In genomic region chr4:158624889-158625478, GRCh38 we compare ENCODE assay signal across 8 cellular contexts. TPM values are rescaled to one million over a fixed set of nuclear protein-coding genes. Genes with fewer than 3 reads are reported as not detected.
DNase-seq lines count a peak whose midpoint lies in the region; ATAC-seq, FAIRE-seq and TF ChIP-seq lines count a peak whose summit lies in the region.

No MANE protein-coding gene starts in this region.

- H3K27me3 ChIP-seq in Caco-2 (replicated peaks; ENCODE audit: control insufficient read depth, insufficient read depth, low read length): no peaks in the 10 kb centered on the region
- H3K27me3 ChIP-seq in GM12878 (replicated peaks in 1 of 2; ENCODE audit: control insufficient read depth in 2 of 2, insufficient read depth in 2 of 2, low read length in 1 of 2): no peaks in the 10 kb centered on the region; a peak in 1 of 4 replicates
- no peaks in the 10 kb centered on the region for H3K27me3 ChIP-seq in tibial nerve

- H3K4me1 ChIP-seq in Caco-2 (no peaks in the 10 kb centered on the region), GM12878 (ENCODE audit: control insufficient read depth, insufficient read depth, low read length) (no peaks in the 10 kb centered on the region), tibial nerve (peaks cover 0 to 4% (median 0%) of the 10 kb centered on the region in 4 donors)

- H3K4me3 ChIP-seq in Caco-2 (ENCODE audit: low read depth, low read length) (no peak overlapping the region), GM12878 (no peak overlapping the region), tibial nerve (no peak overlapping the region)

- H3K27ac Mint-ChIP-seq in Caco-2 (ENCODE audit: unreplicated experiment): no peak overlapping the region
- H3K27ac Mint-ChIP-seq in stimulated activated effector memory CD8-positive, alpha-beta T cell treated with anti-CD3 and anti-CD28 coated beads, Interleukin-12 subunit alpha, Interleukin-12 subunit beta, amount 100 ng/mL, for 72 hours: no peak overlapping the region

- RAD21 ChIA-PET in GM12878 (lab: Charles Lee; ENCODE audit: unreplicated experiment): interaction anchor here (0.7 to 1.0 kb wide), 2 partner anchors 129 to 370 kb away, joined by 3 read pairs; no protein-coding TSS in a partner anchor

- intact Hi-C loops in Caco-2 (cut with micrococcal nuclease; ENCODE audit: unreplicated experiment): loop anchor here (1.0 to 10.0 kb wide), 5 partner anchors 128 to 430 kb away; no protein-coding TSS in a partner anchor
- intact Hi-C loops in GM12878 (cut with micrococcal nuclease; ENCODE audit: unreplicated experiment): loop anchor here (1.0 to 10.0 kb wide), 5 partner anchors 129 to 630 kb away; no protein-coding TSS in a partner anchor

- TF ChIP-seq CTCF in Caco-2 (IDR thresholded peaks at IDR 0.05; ENCODE audit: insufficient read depth in 1 of 2, low read depth in 1 of 2, low read length in 1 of 2, severe bottlenecking in 1 of 2, unreplicated experiment in 1 of 2) (peak; percentile 52 to 69), GM12878 (IDR thresholded peaks at IDR 0.05 in 2 of 3, conservative IDR thresholded peaks at IDR 0.05 in 1 of 3; ENCODE audit: control insufficient read depth in 2 of 3, extremely low read depth in 1 of 3, insufficient read depth in 1 of 3, low read depth in 3 of 3, low read length in 3 of 3) (peak; percentile 62 to 76 (median 68)), tibial nerve (IDR thresholded peaks at IDR 0.05) (peak; percentile 46 to 77 (median 50))

- H3K9ac ChIP-seq in GM12878 (ENCODE audit: control insufficient read depth, insufficient read depth, low read length): no peak overlapping the region

- H3K79me2 ChIP-seq in GM12878 (ENCODE audit: control insufficient read depth, insufficient read depth, low read length): no peaks in the 10 kb centered on the region

- H4K20me1 ChIP-seq in GM12878 (ENCODE audit: control insufficient read depth, insufficient read depth): no peaks in the 10 kb centered on the region

- no peaks in the 10 kb centered on the region for H3K36me3 Mint-ChIP-seq in Caco-2 (ENCODE audit: insufficient read depth, unreplicated experiment)
- H3K36me3 Mint-ChIP-seq in stimulated activated effector memory CD8-positive, alpha-beta T cell treated with anti-CD3 and anti-CD28 coated beads, Interleukin-12 subunit alpha, Interleukin-12 subunit beta, amount 100 ng/mL, for 72 hours: no peaks in the 10 kb centered on the region

- POLR2A ChIA-PET in Caco-2 (lab: Charles Lee) (no interaction called here), GM12878 (lab: Charles Lee) (no interaction called here)

- no peak overlapping the region for H2AFZ ChIP-seq in GM12878 (ENCODE audit: control insufficient read depth, low read depth, low read length)

- SMC1A ChIA-PET in GM12878 (lab: Charles Lee; ENCODE audit: uncharacterized antibody, unreplicated experiment): interaction anchor here (0.6 to 2.0 kb wide), 3 partner anchors 10 to 284 kb away, joined by 3 to 10 read pairs (median 4); no protein-coding TSS in a partner anchor

- CTCF ChIA-PET in Caco-2 (lab: Charles Lee) (no interaction called here), GM12878 (lab: Yijun Ruan, JAX) (interaction anchor here (0.6 to 4.6 kb wide), 6 partner anchors 9 to 370 kb away, joined by 3 to 15 read pairs (median 6); no protein-coding TSS in a partner anchor)

- TF ChIP-seq RAD21 in GM12878 (IDR thresholded peaks at IDR 0.05; ENCODE audit: insufficient read depth, low read depth, low read length): peak; percentile 90

- FAIRE-seq in GM12878 (lab: Jason Lieb, UNC): peak; percentile 47

- H3K9me3 ChIP-seq in Caco-2 (no peaks in the 10 kb centered on the region), GM12878 (replicated peaks; ENCODE audit: control insufficient read depth, insufficient read depth, low read length) (no peaks in the 10 kb centered on the region), tibial nerve (no peaks in the 10 kb centered on the region)

- H3K36me3 ChIP-seq in Caco-2 (ENCODE audit: control insufficient read depth, insufficient read depth, low read length) (no peaks in the 10 kb centered on the region), GM12878 (ENCODE audit: control insufficient read depth in 2 of 2, insufficient read depth in 2 of 2, low read length in 1 of 2) (no peaks in the 10 kb centered on the region), tibial nerve (no peaks in the 10 kb centered on the region)

- ATAC-seq in GM19372 (IDR thresholded peaks at IDR 0.05; ENCODE audit: low read depth, unreplicated experiment) (peak; percentile 94), HG03175 (IDR thresholded peaks at IDR 0.05; ENCODE audit: unreplicated experiment) (peak; percentile 93), GM12878 (peak; percentile 93)
- no peak for ATAC-seq in stimulated activated effector memory CD8-positive, alpha-beta T cell treated with anti-CD3 and anti-CD28 coated beads, Interleukin-12 subunit alpha, Interleukin-12 subunit beta, amount 100 ng/mL, for 72 hours

- no peaks in the 10 kb centered on the region for H3K27me3 Mint-ChIP-seq in Caco-2 (ENCODE audit: insufficient read depth, unreplicated experiment)

- H3K4me2 ChIP-seq in GM12878 (ENCODE audit: control insufficient read depth, insufficient read depth): no peak overlapping the region

- TF ChIP-seq POLR2A in GM12878 (IDR thresholded peaks at IDR 0.05; ENCODE audit: low read depth, low read length) (no peak), tibial nerve (IDR thresholded peaks at IDR 0.05) (no peak)

- in situ Hi-C loops in GM12878 (cut with MboI): loop anchor here (5.0 kb wide), 1 partner anchor 373 kb away; no protein-coding TSS in a partner anchor

- no peak overlapping the region for H3K4me3 Mint-ChIP-seq in Caco-2 (ENCODE audit: unreplicated experiment)
- H3K4me3 Mint-ChIP-seq in stimulated activated effector memory CD8-positive, alpha-beta T cell treated with anti-CD3 and anti-CD28 coated beads, Interleukin-12 subunit alpha, Interleukin-12 subunit beta, amount 100 ng/mL, for 72 hours: no peak overlapping the region

- no peaks in the 10 kb centered on the region for H3K9me3 Mint-ChIP-seq in Caco-2 (ENCODE audit: unreplicated experiment)
- H3K9me3 Mint-ChIP-seq in stimulated activated effector memory CD8-positive, alpha-beta T cell treated with anti-CD3 and anti-CD28 coated beads, Interleukin-12 subunit alpha, Interleukin-12 subunit beta, amount 100 ng/mL, for 72 hours: no peaks in the 10 kb centered on the region

- TF ChIP-seq EP300 in GM12878 (IDR thresholded peaks at IDR 0.05; ENCODE audit: borderline replicate concordance in 1 of 2, control insufficient read depth in 1 of 2, low read depth in 2 of 2, low read length in 2 of 2) (no peak), tibial nerve (IDR thresholded peaks at IDR 0.05) (no peak)

- no peaks in the 10 kb centered on the region for H3K4me1 Mint-ChIP-seq in Caco-2 (ENCODE audit: low read depth, unreplicated experiment)
- H3K4me1 Mint-ChIP-seq in stimulated activated effector memory CD8-positive, alpha-beta T cell treated with anti-CD3 and anti-CD28 coated beads, Interleukin-12 subunit alpha, Interleukin-12 subunit beta, amount 100 ng/mL, for 72 hours: no peaks in the 10 kb centered on the region

- H3K27ac ChIP-seq in GM12878 (ENCODE audit: control insufficient read depth, insufficient read depth): no peak overlapping the region
- no peak overlapping the region for H3K27ac ChIP-seq in tibial nerve

- no TSS peak for BruUV-seq in Caco-2 (replicated peaks; lab: Mats Ljungman, UMichigan)
- no TSS peak for BruUV-seq in GM12878 (replicated peaks; lab: Mats Ljungman, UMichigan)

- 3% methylated on average over 3 of the region's 3 CpGs for WGBS in GM12878 (ENCODE audit: insufficient coverage, insufficient replicate concordance, low lambda C conversion rate, missing lambda C conversion rate)
- 36 to 45% methylated on average over 3 of the region's 3 CpGs for WGBS in tibial nerve, 2 donors

- DNase-seq in Caco-2 (peak in 1 of 2 experiments; percentile 44), NCI-H446 (lab: John Stamatoyannopoulos, UW) (peak; percentile 3 to 31), GM12878 (ENCODE audit: low read depth, low spot score) (peak; percentile 11), inferior parietal cortex (ENCODE audit: extremely low spot score) (peak; percentile 73), tibial nerve (ENCODE audit: low spot score in 2 of 2) (peak in 1 of 2 donors; percentile 57)
- no peak for DNase-seq in stimulated activated effector memory CD8-positive, alpha-beta T cell treated with anti-CD3 and anti-CD28 coated beads, Interleukin-12 subunit alpha, Interleukin-12 subunit beta, amount 100 ng/mL, for 72 hours (ENCODE audit: low spot score in 2 of 2)

RNA-seq across cellular contexts. Expression of gene C4orf46, which starts 46.7 kb away (rescaled TPM):
- total RNA-seq in Caco-2 (2022): 16.7 and 17.4 TPM in 2 replicates
- total RNA-seq in GM12878 (2013; cell fraction: nucleolus; rRNA removed): 13.0 and 13.1 TPM in 2 replicates
- 16.2 and 17.2 TPM in 2 replicates for total RNA-seq in GM12878 (2014; rRNA removed)
- 19.8 and 20.8 TPM in 2 replicates for total RNA-seq in GM12878 (2014; rRNA removed; fragmentation: Illumina TruSeq; extraction: Trizol)
- total RNA-seq in GM12878 (2021): 14.4 and 16.4 TPM in 2 replicates
- polyA plus RNA-seq in GM12878 (2011; ENCODE audit: low read depth): 8.6 TPM
- polyA plus RNA-seq in GM12878 (2011; rRNA removed): 40.2 and 47.8 TPM in 2 replicates
- 11.7 and 14.0 TPM in 2 replicates for polyA plus RNA-seq in GM12878 (2011; cell fraction: cytosol; rRNA removed)
- 9.3 and 9.7 TPM in 2 replicates for polyA plus RNA-seq in GM12878 (2011; cell fraction: nucleus; rRNA removed)
- polyA plus RNA-seq in GM12878 (2012): 9.6 and 10.5 TPM in 2 replicates
- 24.8 and 43.6 TPM in 2 replicates for polyA plus RNA-seq in GM12878 (2014; fragmentation: Illumina TruSeq; extraction: Trizol)
- 10 to 100 TPM in 1 of 2 experiments, 1 to 10 TPM in 1; 9.3 to 12.0 TPM for polyA plus RNA-seq in GM12878 (2014; fragmentation: Nextera tagmentation; extraction: Ambion mirVana)
- polyA plus RNA-seq in GM12878 (2014; rRNA removed): 15.3 and 20.1 TPM in 2 replicates
- 10 to 100 TPM; 32.6 to 35.1 TPM for polyA plus RNA-seq in GM12878 (2016; fragmentation: Nextera tagmentation; extraction: Ambion mirVana)
- polyA minus RNA-seq in GM12878 (2011; rRNA and poly(A)+ RNA removed): 8.4 and 20.6 TPM in 2 replicates
- polyA minus RNA-seq in GM12878 (2011; cell fraction: cytosol; rRNA and poly(A)+ RNA removed): 4.9 and 6.9 TPM in 2 replicates
- 3.6 and 5.5 TPM in 2 replicates for polyA minus RNA-seq in GM12878 (2011; cell fraction: nucleus; rRNA and poly(A)+ RNA removed)
- total RNA-seq in tibial nerve: 1 to 10 TPM; 1.3 to 4.5 (median 2.9) TPM

RNA-seq across cellular contexts. Expression of gene ETFDH, which starts 47.1 kb away (rescaled TPM):
- total RNA-seq in Caco-2 (2022): 5.8 and 6.4 TPM in 2 replicates
- 53.7 and 57.5 TPM in 2 replicates for total RNA-seq in GM12878 (2013; cell fraction: nucleolus; rRNA removed)
- total RNA-seq in GM12878 (2014; rRNA removed): 15.4 and 18.0 TPM in 2 replicates
- 21.4 and 22.0 TPM in 2 replicates for total RNA-seq in GM12878 (2014; rRNA removed; fragmentation: Illumina TruSeq; extraction: Trizol)
- total RNA-seq in GM12878 (2021): 12.4 and 16.3 TPM in 2 replicates
- polyA plus RNA-seq in GM12878 (2011; ENCODE audit: low read depth): 15.8 TPM
- 30.4 and 43.7 TPM in 2 replicates for polyA plus RNA-seq in GM12878 (2011; rRNA removed)
- 17.7 and 21.9 TPM in 2 replicates for polyA plus RNA-seq in GM12878 (2011; cell fraction: cytosol; rRNA removed)
- polyA plus RNA-seq in GM12878 (2011; cell fraction: nucleus; rRNA removed): 27.0 and 27.5 TPM in 2 replicates
- polyA plus RNA-seq in GM12878 (2012): 14.6 and 15.0 TPM in 2 replicates
- polyA plus RNA-seq in GM12878 (2014; fragmentation: Illumina TruSeq; extraction: Trizol): 22.5 and 27.9 TPM in 2 replicates
- 10 to 100 TPM; 10.9 to 17.9 TPM for polyA plus RNA-seq in GM12878 (2014; fragmentation: Nextera tagmentation; extraction: Ambion mirVana)
- 19.3 and 20.5 TPM in 2 replicates for polyA plus RNA-seq in GM12878 (2014; rRNA removed)
- 10 to 100 TPM; 25.4 to 29.4 TPM for polyA plus RNA-seq in GM12878 (2016; fragmentation: Nextera tagmentation; extraction: Ambion mirVana)
- polyA minus RNA-seq in GM12878 (2011; rRNA and poly(A)+ RNA removed): 7.8 and 11.5 TPM in 2 replicates
- polyA minus RNA-seq in GM12878 (2011; cell fraction: cytosol; rRNA and poly(A)+ RNA removed): 5.1 and 6.1 TPM in 2 replicates
- 5.3 and 13.8 TPM in 2 replicates for polyA minus RNA-seq in GM12878 (2011; cell fraction: nucleus; rRNA and poly(A)+ RNA removed)
- total RNA-seq in tibial nerve: 10 to 100 TPM; 27.3 to 58.8 (median 40.8) TPM

Comparison
In these comparisons a context has a peak if more than half of its experiments do, and no peak if none do; other contexts are left out.
1. DNase-seq: peak in NCI-H446 (2 of 2), GM12878 (single experiment) and inferior parietal cortex (single experiment); none in stimulated activated effector memory CD8-positive, alpha-beta T cell treated with anti-CD3 and anti-CD28 coated beads, Interleukin-12 subunit alpha, Interleukin-12 subunit beta, amount 100 ng/mL, for 72 hours (0 of 2).
2. Peak in every context shown above with its lines, with median percentiles within 50 percentile points of each other: CTCF ChIP-seq.